1 cellular context compared by ENCODE assay signal in genomic region chr17:30093463-30094147, GRCh38.
TF ChIP-seq lines count a peak whose summit lies in the region.

No MANE protein-coding gene starts in this region.

TF ChIP-seq in HCT116, 20 proteins besides CTCF, POLR2A, EP300 and RAD21 (continued from another document):
- TF ChIP-seq CBX3 (IDR thresholded peaks at IDR 0.05; ENCODE audit: low read depth) (no peak), SIN3A (IDR thresholded peaks at IDR 0.05; ENCODE audit: low read depth) (no peak), POLR2AphosphoS5 (IDR thresholded peaks at IDR 0.05; ENCODE audit: low read depth, low read length) (no peak), ZNF274 (IDR thresholded peaks at IDR 0.05; ENCODE audit: low read depth, low read length) (no peak), EZH2 (IDR thresholded peaks at IDR 0.05) (no peak), EZH2phosphoT487 (IDR thresholded peaks at IDR 0.05; ENCODE audit: borderline replicate concordance) (no peak), SRF (IDR thresholded peaks at IDR 0.05; ENCODE audit: low read depth) (no peak), EGR1 (IDR thresholded peaks at IDR 0.05; ENCODE audit: low read depth) (no peak), MAX (IDR thresholded peaks at IDR 0.05) (no peak)
- TF ChIP-seq, protein P1, sequence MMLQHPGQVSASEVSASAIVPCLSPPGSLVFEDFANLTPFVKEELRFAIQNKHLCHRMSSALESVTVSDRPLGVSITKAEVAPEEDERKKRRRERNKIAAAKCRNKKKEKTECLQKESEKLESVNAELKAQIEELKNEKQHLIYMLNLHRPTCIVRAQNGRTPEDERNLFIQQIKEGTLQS (IDR thresholded peaks at IDR 0.05), result no peak
